Comparison of ENCODE assay signal across 1 cellular context in the genomic region with DNA sequence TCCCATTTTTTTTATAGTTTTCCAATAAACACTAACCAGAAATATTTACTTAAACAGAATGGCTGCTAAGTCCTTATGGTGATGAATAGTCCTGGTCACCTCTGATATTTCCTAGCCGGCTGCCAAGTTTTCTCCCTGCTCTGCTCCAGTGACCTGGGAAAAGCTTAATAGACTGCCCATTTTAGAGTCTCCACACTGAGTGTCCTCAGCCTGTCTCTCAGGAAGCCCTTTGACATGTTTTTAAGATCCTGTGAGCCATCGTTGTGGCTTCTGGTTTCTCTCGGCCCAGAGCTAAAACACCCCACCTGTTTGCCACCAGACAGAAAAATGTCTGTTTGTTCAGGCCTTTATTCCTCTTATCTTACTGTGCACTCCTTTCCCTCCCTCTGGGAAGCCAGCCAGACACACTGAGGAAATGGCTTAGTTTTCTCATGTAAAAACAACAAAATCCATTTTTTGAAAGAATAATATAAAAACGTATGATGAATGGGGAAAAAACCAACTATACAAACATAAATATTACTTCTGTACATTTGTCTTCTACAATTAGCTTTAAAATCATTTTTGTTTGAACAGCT.
A peak's percentile ranks its signal among the peaks of the same experiment; 100 is the strongest.
TF ChIP-seq lines count a peak whose summit lies in the region.

No MANE protein-coding gene starts in this region.

TF ChIP-seq in K562, 482 proteins besides CTCF, POLR2A, EP300 and RAD21 (continued from another document):
- TF ChIP-seq, protein P1, sequence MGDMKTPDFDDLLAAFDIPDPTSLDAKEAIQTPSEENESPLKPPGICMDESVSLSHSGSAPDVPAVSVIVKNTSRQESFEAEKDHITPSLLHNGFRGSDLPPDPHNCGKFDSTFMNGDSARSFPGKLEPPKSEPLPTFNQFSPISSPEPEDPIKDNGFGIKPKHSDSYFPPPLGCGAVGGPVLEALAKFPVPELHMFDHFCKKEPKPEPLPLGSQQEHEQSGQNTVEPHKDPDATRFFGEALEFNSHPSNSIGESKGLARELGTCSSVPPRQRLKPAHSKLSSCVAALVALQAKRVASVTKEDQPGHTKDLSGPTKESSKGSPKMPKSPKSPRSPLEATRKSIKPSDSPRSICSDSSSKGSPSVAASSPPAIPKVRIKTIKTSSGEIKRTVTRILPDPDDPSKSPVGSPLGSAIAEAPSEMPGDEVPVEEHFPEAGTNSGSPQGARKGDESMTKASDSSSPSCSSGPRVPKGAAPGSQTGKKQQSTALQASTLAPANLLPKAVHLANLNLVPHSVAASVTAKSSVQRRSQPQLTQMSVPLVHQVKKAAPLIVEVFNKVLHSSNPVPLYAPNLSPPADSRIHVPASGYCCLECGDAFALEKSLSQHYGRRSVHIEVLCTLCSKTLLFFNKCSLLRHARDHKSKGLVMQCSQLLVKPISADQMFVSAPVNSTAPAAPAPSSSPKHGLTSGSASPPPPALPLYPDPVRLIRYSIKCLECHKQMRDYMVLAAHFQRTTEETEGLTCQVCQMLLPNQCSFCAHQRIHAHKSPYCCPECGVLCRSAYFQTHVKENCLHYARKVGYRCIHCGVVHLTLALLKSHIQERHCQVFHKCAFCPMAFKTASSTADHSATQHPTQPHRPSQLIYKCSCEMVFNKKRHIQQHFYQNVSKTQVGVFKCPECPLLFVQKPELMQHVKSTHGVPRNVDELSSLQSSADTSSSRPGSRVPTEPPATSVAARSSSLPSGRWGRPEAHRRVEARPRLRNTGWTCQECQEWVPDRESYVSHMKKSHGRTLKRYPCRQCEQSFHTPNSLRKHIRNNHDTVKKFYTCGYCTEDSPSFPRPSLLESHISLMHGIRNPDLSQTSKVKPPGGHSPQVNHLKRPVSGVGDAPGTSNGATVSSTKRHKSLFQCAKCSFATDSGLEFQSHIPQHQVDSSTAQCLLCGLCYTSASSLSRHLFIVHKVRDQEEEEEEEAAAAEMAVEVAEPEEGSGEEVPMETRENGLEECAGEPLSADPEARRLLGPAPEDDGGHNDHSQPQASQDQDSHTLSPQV (IDR thresholded peaks at IDR 0.05): peak; percentile 66
- peak; percentile 80 for TF ChIP-seq ZEB2 (IDR thresholded peaks at IDR 0.05)
- peak; percentile 19 for TF ChIP-seq TBP (optimal IDR thresholded peaks at IDR 0.05; ENCODE audit: low read depth, low read length)
- TF ChIP-seq LEF1 (IDR thresholded peaks at IDR 0.05): peak; percentile 87
- no peak for TF ChIP-seq HMGN3 (IDR thresholded peaks at IDR 0.05; ENCODE audit: borderline replicate concordance, extremely low read depth, insufficient read length, low read depth, low read length)
- peak; percentile 59 for TF ChIP-seq NEUROD1 (IDR thresholded peaks at IDR 0.05; ENCODE audit: borderline replicate concordance, low read depth, low read length, partially characterized antibody)
- TF ChIP-seq RBBP5 (IDR thresholded peaks at IDR 0.05; ENCODE audit: borderline replicate concordance, insufficient read depth, low read length, poor library complexity, severe bottlenecking): peak; percentile 56
- TF ChIP-seq CCNT2 (IDR thresholded peaks at IDR 0.05; ENCODE audit: borderline replicate concordance, extremely low read depth, insufficient read length, low read depth, low read length): peak; percentile 50
